Comparison of ENCODE assay signal across 2 cellular contexts in genomic region chr7:108007762-108008161, GRCh38.
TF ChIP-seq lines count a peak whose summit lies in the region.

No MANE protein-coding gene starts in this region.

TF ChIP-seq in IMR-90, 13 proteins besides CTCF, POLR2A, EP300 and RAD21:
- no peak for TF ChIP-seq CHD1 (IDR thresholded peaks at IDR 0.05; ENCODE audit: low read depth, low read length)
- no peak for TF ChIP-seq MXI1 (IDR thresholded peaks at IDR 0.05; ENCODE audit: borderline replicate concordance, low read depth, low read length)
- no peak for TF ChIP-seq BHLHE40 (IDR thresholded peaks at IDR 0.05; ENCODE audit: low read depth, low read length)
- TF ChIP-seq CEBPB (IDR thresholded peaks at IDR 0.05; ENCODE audit: low read depth, low read length), result no peak
- TF ChIP-seq SMC3 (IDR thresholded peaks at IDR 0.05; ENCODE audit: low read depth, low read length), result no peak
- TF ChIP-seq USF2 (IDR thresholded peaks at IDR 0.05; ENCODE audit: low read depth, low read length), result no peak
- no peak for TF ChIP-seq MAZ (IDR thresholded peaks at IDR 0.05; ENCODE audit: borderline replicate concordance, low read depth, low read length)
- TF ChIP-seq RFX5 (IDR thresholded peaks at IDR 0.05; ENCODE audit: low read depth, low read length), result no peak
- TF ChIP-seq NFE2L2 (IDR thresholded peaks at IDR 0.05; ENCODE audit: low read depth, low read length), result no peak
- no peak for TF ChIP-seq RCOR1 (IDR thresholded peaks at IDR 0.05; ENCODE audit: insufficient replicate concordance, low read length)
- no peak for TF ChIP-seq ELK1 (IDR thresholded peaks at IDR 0.05; ENCODE audit: borderline replicate concordance, low read depth, low read length)
- no peak for TF ChIP-seq FOS (IDR thresholded peaks at IDR 0.05; ENCODE audit: low read depth, low read length)
- no peak for TF ChIP-seq MAFK (IDR thresholded peaks at IDR 0.05; ENCODE audit: low read depth, low read length)
TF ChIP-seq in IMR-90: peak in this region for 0.

TF ChIP-seq in SK-N-SH, 30 proteins besides CTCF, POLR2A, EP300 and RAD21:
- no peak for TF ChIP-seq USF2 (IDR thresholded peaks at IDR 0.05; ENCODE audit: borderline replicate concordance, low read depth, low read length)
- peak; percentile 33; the same call in 1 of the 2 replicates for TF ChIP-seq RCOR1 (IDR thresholded peaks at IDR 0.05; ENCODE audit: low read length)
- TF ChIP-seq REST (IDR thresholded peaks at IDR 0.05; ENCODE audit: low read depth, low read length), result no peak
- peak; percentile 40 for TF ChIP-seq PBX3 (IDR thresholded peaks at IDR 0.05)
- no peak for TF ChIP-seq YY1 (IDR thresholded peaks at IDR 0.05; ENCODE audit: low read depth)
- no peak for TF ChIP-seq MXI1 (IDR thresholded peaks at IDR 0.05; ENCODE audit: low read depth, low read length)
- TF ChIP-seq EZH2phosphoT487 (IDR thresholded peaks at IDR 0.05; ENCODE audit: borderline replicate concordance, low read depth), result no peak
- peak; percentile 9; the same call in 1 of the 2 replicates for TF ChIP-seq TCF12 (IDR thresholded peaks at IDR 0.05)
- no peak for TF ChIP-seq FOXM1 (IDR thresholded peaks at IDR 0.05; ENCODE audit: low read depth)
